Comparison of ENCODE assay signal across 32 cellular contexts in genomic region chr12:87556985-87557384, GRCh38.
"Had no signal": no experiment of that assay in that cellular context is flagged by ENCODE, and none has a peak within 500 bp of the region (broad histone marks: within the 10 kb centered on the region; RNA-seq: fewer than 3 reads in every experiment).

No MANE protein-coding gene starts in this region.

- H3K4me3 Mint-ChIP-seq: naive thymus-derived CD8-positive, alpha-beta T cell; natural killer cell treated with Interleukin-12 subunit alpha and Interleukin-12 subunit beta and Interleukin-15 and Interleukin-18, amount 100 ng/mL, for 72 hours; nephron progenitor cell; neural progenitor cell; stimulated activated memory B cell treated with anti-CD40 and anti-IgM and Interleukin-4, amounts not matched to agents 10 μg/mL and 1 μg/mL and 100 μg/mL, for 72 hours; stimulated activated naive CD8-positive, alpha-beta T cell treated with anti-CD3 and anti-CD28 coated beads, Interleukin-15, amount 100 ng/mL, for 72 hours had no signal

- ATAC-seq: naive thymus-derived CD8-positive, alpha-beta T cell; natural killer cell treated with Interleukin-12 subunit alpha and Interleukin-12 subunit beta and Interleukin-15 and Interleukin-18, amount 100 ng/mL, for 72 hours; psoas muscle; right cardiac atrium; sciatic nerve; stimulated activated memory B cell treated with anti-CD40 and anti-IgM and Interleukin-4, amounts not matched to agents 10 μg/mL and 1 μg/mL and 100 μg/mL, for 72 hours; stimulated activated naive CD8-positive, alpha-beta T cell treated with anti-CD3 and anti-CD28 coated beads, Interleukin-15, amount 100 ng/mL, for 72 hours; stimulated activated naive CD8-positive, alpha-beta T cell treated with anti-CD3 and anti-CD28 coated beads, Interleukin-15, Interleukin-2, amounts not matched to agents 100 U/mL and 50 U/mL, for 24 hours had no signal

- H3K27me3 Mint-ChIP-seq: naive thymus-derived CD8-positive, alpha-beta T cell; natural killer cell treated with Interleukin-12 subunit alpha and Interleukin-12 subunit beta and Interleukin-15 and Interleukin-18, amount 100 ng/mL, for 72 hours; progenitor cell of endocrine pancreas; stimulated activated memory B cell treated with anti-CD40 and anti-IgM and Interleukin-4, amounts not matched to agents 10 μg/mL and 1 μg/mL and 100 μg/mL, for 72 hours; stimulated activated naive CD8-positive, alpha-beta T cell treated with anti-CD3 and anti-CD28 coated beads, Interleukin-15, amount 100 ng/mL, for 72 hours had no signal

- FAIRE-seq: urothelium cell line had no signal

- H3K9me3 ChIP-seq: ovary, psoas muscle, suprapubic skin, testis, tibial artery, transverse colon, upper lobe of left lung, vagina had no signal

- H3K4me1 Mint-ChIP-seq: naive thymus-derived CD8-positive, alpha-beta T cell; nephron progenitor cell; neural progenitor cell; stimulated activated memory B cell treated with anti-CD40 and anti-IgM and Interleukin-4, amounts not matched to agents 10 μg/mL and 1 μg/mL and 100 μg/mL, for 72 hours; stimulated activated naive CD8-positive, alpha-beta T cell treated with anti-CD3 and anti-CD28 coated beads, Interleukin-15, amount 100 ng/mL, for 72 hours had no signal

- H3K36me3 Mint-ChIP-seq: naive thymus-derived CD8-positive, alpha-beta T cell; neural progenitor cell; stimulated activated memory B cell treated with anti-CD40 and anti-IgM and Interleukin-4, amounts not matched to agents 10 μg/mL and 1 μg/mL and 100 μg/mL, for 72 hours had no signal

- DNase-seq: naive thymus-derived CD8-positive, alpha-beta T cell; nephron progenitor cell; occipital lobe; ovary; posterior cingulate gyrus; psoas muscle; right cardiac atrium; spleen; stimulated activated CD4-positive, alpha-beta T cell treated with anti-CD3 and anti-CD28 coated beads, Interleukin-12 subunit alpha, Interleukin-12 subunit beta, amount 100 ng/mL, for 4 hours; stimulated activated CD4-positive, alpha-beta T cell treated with anti-CD3 and anti-CD28 coated beads, Interleukin-1b, Interleukin-23, amount 100 ng/mL, for 48 hours; stimulated activated CD4-positive, alpha-beta T cell treated with anti-CD3 and anti-CD28 coated beads, Interleukin-4, amount 100 ng/mL, for 1 hour; stimulated activated CD4-positive, alpha-beta T cell treated with anti-CD3 and anti-CD28 coated beads, Interleukin-4, amount 100 ng/mL, for 4 hours; stimulated activated CD8-positive, alpha-beta memory T cell treated with anti-CD3 and anti-CD28 coated beads, Interleukin-4, amount 100 ng/mL, for 48 hours; stimulated activated naive CD4-positive, alpha-beta T cell; stimulated activated naive CD8-positive, alpha-beta T cell treated with anti-CD3 and anti-CD28 coated beads, Interleukin-15, amount 100 ng/mL, for 72 hours; stimulated activated naive CD8-positive, alpha-beta T cell treated with anti-CD3 and anti-CD28 coated beads, Interleukin-15, Interleukin-2, amounts not matched to agents 100 U/mL and 50 U/mL, for 24 hours; substantia nigra; testis; tibial artery; transverse colon; upper lobe of left lung had no signal

- H3K9me3 Mint-ChIP-seq: nephron progenitor cell; stimulated activated memory B cell treated with anti-CD40 and anti-IgM and Interleukin-4, amounts not matched to agents 10 μg/mL and 1 μg/mL and 100 μg/mL, for 72 hours had no signal

- H3K36me3 ChIP-seq: neural progenitor cell, ovary, spleen, suprapubic skin, tibial artery, transverse colon, upper lobe of left lung, vagina had no signal

- H3K27ac Mint-ChIP-seq: naive thymus-derived CD8-positive, alpha-beta T cell; natural killer cell treated with Interleukin-12 subunit alpha and Interleukin-12 subunit beta and Interleukin-15 and Interleukin-18, amount 100 ng/mL, for 72 hours; nephron progenitor cell; neural progenitor cell; progenitor cell of endocrine pancreas; stimulated activated memory B cell treated with anti-CD40 and anti-IgM and Interleukin-4, amounts not matched to agents 10 μg/mL and 1 μg/mL and 100 μg/mL, for 72 hours; stimulated activated naive CD8-positive, alpha-beta T cell treated with anti-CD3 and anti-CD28 coated beads, Interleukin-15, amount 100 ng/mL, for 72 hours had no signal

- H3K9ac ChIP-seq: neural progenitor cell, parathyroid adenoma had no signal

- H3K4me1 ChIP-seq: neural progenitor cell, parathyroid adenoma, psoas muscle, spleen, suprapubic skin, testis, tibial artery, transverse colon, upper lobe of left lung, vagina had no signal

- H2AFZ ChIP-seq: neural progenitor cell, parathyroid adenoma had no signal

- H3K79me2 ChIP-seq: parathyroid adenoma had no signal

- H3K27ac ChIP-seq: neural progenitor cell, ovary, parathyroid adenoma, psoas muscle, skin epidermis, spleen, suprapubic skin, testis, tibial artery, transverse colon, upper lobe of left lung, vagina had no signal

- H3K4me3 ChIP-seq: neural progenitor cell, ovary, psoas muscle, skin epidermis, smooth muscle cell, spleen, suprapubic skin, testis, tibial artery, transverse colon, upper lobe of left lung, vagina had no signal

- H3K4me2 ChIP-seq: neural progenitor cell, smooth muscle cell had no signal

- H3K27me3 ChIP-seq: neural progenitor cell, ovary, spleen, suprapubic skin, testis, tibial artery, transverse colon, upper lobe of left lung, vagina had no signal
